8 cellular contexts compared by ENCODE assay signal in the genomic region with DNA sequence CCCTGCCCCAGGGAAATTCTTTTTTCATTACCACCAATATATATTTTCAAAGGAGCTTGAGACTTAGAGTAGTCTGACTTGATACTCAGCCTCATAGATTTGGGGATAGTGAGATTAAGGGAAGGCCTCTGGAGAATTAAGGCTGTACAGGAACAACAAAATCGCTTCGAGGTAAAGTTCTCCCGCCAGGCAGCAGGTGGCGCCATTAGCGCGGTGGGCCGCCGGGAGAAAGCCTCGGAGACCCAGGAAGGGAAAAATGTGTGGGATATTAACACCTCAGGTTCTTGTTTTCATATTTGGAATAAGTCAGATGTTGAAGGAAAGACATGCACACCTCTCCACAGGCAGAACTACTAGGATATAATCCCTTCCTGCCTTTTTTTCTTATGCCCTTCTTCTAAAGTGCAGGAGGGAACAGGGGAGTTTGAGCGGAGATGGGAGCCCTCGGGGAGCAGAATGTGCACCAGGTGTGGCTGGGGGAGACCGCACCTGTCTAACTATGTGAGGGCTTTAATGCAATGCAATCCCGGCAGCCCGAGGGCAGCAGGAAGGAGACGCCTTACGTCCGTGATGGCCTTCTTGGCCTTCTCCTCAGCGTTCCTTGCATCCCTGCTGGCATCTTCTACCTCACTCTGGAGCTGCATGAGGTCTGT. TPM values are rescaled to one million over a fixed set of nuclear protein-coding genes. Genes with fewer than 3 reads are reported as not detected.
DNase-seq lines count a peak whose midpoint lies in the region; ATAC-seq and TF ChIP-seq lines count a peak whose summit lies in the region.

No MANE protein-coding gene starts in this region.

- peak; percentile 22 for DNase-seq in AG10803 (ENCODE audit: low read depth)
- DNase-seq in RWPE2 (ENCODE audit: low spot score): no peak
- DNase-seq in esophagus muscularis mucosa (ENCODE audit: extremely low spot score): no peak
- DNase-seq in retinal pigment epithelial cell (ENCODE audit: low read depth): no peak
- DNase-seq in foreskin melanocyte: no peak
- DNase-seq in NCI-H524 treated with DMSO at 0.1 percent for 48 hours (lab: John Stamatoyannopoulos, UW): no peak

- H3K4me1 ChIP-seq in RWPE2 (ENCODE audit: insufficient read depth, poor library complexity, severe bottlenecking) (no peaks in the 10 kb centered on the region), esophagus muscularis mucosa (no peaks in the 10 kb centered on the region)

- H3K9me3 ChIP-seq in RWPE2 (ENCODE audit: severe bottlenecking) (no peaks in the 10 kb centered on the region), esophagus muscularis mucosa (no peaks in the 10 kb centered on the region)

- TF ChIP-seq POLR2A in esophagus muscularis mucosa (IDR thresholded peaks at IDR 0.05; ENCODE audit: low read depth): no peak

- 47% methylated on average over 18 of the region's 18 CpGs for WGBS in esophagus muscularis mucosa

- H3K4me3 ChIP-seq in AG10803 (ENCODE audit: low read length) (no peak overlapping the region), GM12875 (ENCODE audit: low read depth, low read length) (no peak overlapping the region), RWPE2 (ENCODE audit: severe bottlenecking) (no peak overlapping the region), esophagus muscularis mucosa (no peak overlapping the region), retinal pigment epithelial cell (ENCODE audit: low read length) (no peak overlapping the region)

- peak; percentile 76 for TF ChIP-seq CTCF in AG10803 (conservative IDR thresholded peaks at IDR 0.05; ENCODE audit: low read length)
- TF ChIP-seq CTCF in GM12875 (IDR thresholded peaks at IDR 0.05; ENCODE audit: borderline replicate concordance, insufficient read depth, low read depth, low read length): peak; percentile 89
- peak; percentile 90 for TF ChIP-seq CTCF in RWPE2 (IDR thresholded peaks at IDR 0.05; ENCODE audit: poor library complexity, severe bottlenecking)
- peak; percentile 53 to 84 (median 62) for TF ChIP-seq CTCF in esophagus muscularis mucosa (IDR thresholded peaks at IDR 0.05)
- TF ChIP-seq CTCF in retinal pigment epithelial cell (conservative IDR thresholded peaks at IDR 0.05; ENCODE audit: low read depth, low read length): peak; percentile 96

- no peak for TF ChIP-seq EP300 in esophagus muscularis mucosa (IDR thresholded peaks at IDR 0.05)

- H3K27ac ChIP-seq in RWPE2 (ENCODE audit: poor library complexity, severe bottlenecking) (no peak overlapping the region), esophagus muscularis mucosa (replicated peaks in 1 of 4) (no peak overlapping the region)

- no peak for ATAC-seq in RWPE2 (ENCODE audit: low read depth)
- ATAC-seq in HG03097 (IDR thresholded peaks at IDR 0.05; ENCODE audit: low FRiP score, unreplicated experiment): no peak

- intact Hi-C loops in esophagus muscularis mucosa (cut with DNase I): no loop called here

- H3K36me3 ChIP-seq in RWPE2 (ENCODE audit: low read depth) (no peaks in the 10 kb centered on the region), esophagus muscularis mucosa (peaks cover 4 to 67% (median 20%) of the 10 kb centered on the region in 4 donors)

- H3K27me3 ChIP-seq in RWPE2 (ENCODE audit: insufficient read depth, poor library complexity, severe bottlenecking): no peaks in the 10 kb centered on the region
- no peaks in the 10 kb centered on the region for H3K27me3 ChIP-seq in esophagus muscularis mucosa

RNA-seq across cellular contexts. Expression of gene MYH3, which starts 25.9 kb away (rescaled TPM):
- 1 to 10 TPM in 3 of 4 donors, under 1 TPM in 1; 0.83 to 2.4 (median 1.6) TPM for total RNA-seq in esophagus muscularis mucosa
